In the genomic region with DNA sequence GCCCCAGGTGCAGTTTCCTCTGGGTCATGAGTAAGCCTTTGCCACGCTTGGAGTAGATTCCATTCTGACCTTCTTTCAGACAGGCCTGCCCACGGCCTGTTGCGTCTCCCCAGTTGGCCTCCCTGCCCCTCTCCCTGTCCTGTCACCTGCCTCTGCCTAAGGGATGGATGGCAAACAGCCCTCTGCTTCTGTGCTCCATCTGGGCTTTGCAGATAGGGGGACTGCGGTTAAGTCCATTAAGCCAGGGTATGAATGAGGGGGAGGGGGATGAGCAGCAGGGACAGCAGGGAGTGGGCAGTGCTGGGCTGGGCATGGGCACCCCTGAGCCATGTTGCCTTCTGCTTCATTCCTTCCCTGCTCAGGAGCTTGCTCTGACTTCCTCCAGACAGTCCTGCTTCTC, we compare ENCODE assay signal across 25 cellular contexts. TPM values are rescaled to one million over a fixed set of nuclear protein-coding genes. Genes with fewer than 3 reads are reported as not detected.
"Had no signal": no experiment of that assay in that cellular context is flagged by ENCODE, and none has a peak within 500 bp of the region (broad histone marks: within the 10 kb centered on the region; RNA-seq: fewer than 3 reads in every experiment).

No MANE protein-coding gene starts in this region.

- H2AFZ ChIP-seq: neural progenitor cell had no signal

- H3K4me3 ChIP-seq: breast epithelium, colonic mucosa, esophagus muscularis mucosa, gastroesophageal sphincter, heart right ventricle, neural progenitor cell, prostate gland, right atrium auricular region, stomach, suprapubic skin, tibial nerve had no signal

- H3K27me3 Mint-ChIP-seq: central memory CD8-positive, alpha-beta T cell; memory B cell; naive B cell; stimulated activated memory B cell treated with anti-CD40 and anti-IgM and Interleukin-4, amounts not matched to agents 10 μg/mL and 1 μg/mL and 100 μg/mL, for 72 hours had no signal

- H3K36me3 Mint-ChIP-seq: activated CD4-positive, alpha-beta memory T cell treated with anti-CD3 and anti-CD28 coated beads for 36 hours; activated naive CD8-positive, alpha-beta T cell treated with anti-CD3 and anti-CD28 coated beads, Interleukin-2, amount 10 ng/mL, durations not matched to agents 7 days and 5 days; memory B cell; naive B cell had no signal

- H3K4me1 ChIP-seq: breast epithelium, colonic mucosa, gastroesophageal sphincter, prostate gland, suprapubic skin had no signal

- H3K9ac ChIP-seq: neural progenitor cell had no signal

- H3K27me3 ChIP-seq: breast epithelium, colonic mucosa, esophagus muscularis mucosa, gastroesophageal sphincter, heart right ventricle, neural progenitor cell, right atrium auricular region, stomach, suprapubic skin, tibial nerve had no signal

- DNase-seq: activated CD4-positive, alpha-beta memory T cell treated with anti-CD3 and anti-CD28 coated beads for 36 hours; activated CD4-positive, alpha-beta T cell treated with anti-CD3 and anti-CD28 coated beads for 48 hours; activated naive CD4-positive, alpha-beta T cell treated with anti-CD3 and anti-CD28 coated beads for 36 hours; activated naive CD8-positive, alpha-beta T cell treated with anti-CD3 and anti-CD28 coated beads, Interleukin-2, amount 10 ng/mL, durations not matched to agents 7 days and 5 days; activated T-cell treated with anti-CD3 and anti-CD28 coated beads, Interleukin-2, amount 50 U/mL, for 48 hours; amniotic stem cell; colonic mucosa; heart right ventricle; left cardiac atrium; naive B cell; stimulated activated CD4-positive, alpha-beta T cell treated with anti-CD3 and anti-CD28 coated beads, Interleukin-12 subunit alpha, Interleukin-12 subunit beta, amount 100 ng/mL, for 4 hours; stomach; T1000 had no signal

- H3K9me3 Mint-ChIP-seq: activated CD4-positive, alpha-beta memory T cell treated with anti-CD3 and anti-CD28 coated beads for 36 hours; activated naive CD4-positive, alpha-beta T cell treated with anti-CD3 and anti-CD28 coated beads for 36 hours; activated naive CD8-positive, alpha-beta T cell treated with anti-CD3 and anti-CD28 coated beads, Interleukin-2, amount 10 ng/mL, durations not matched to agents 7 days and 5 days; central memory CD8-positive, alpha-beta T cell; memory B cell; naive B cell; neural progenitor cell; stimulated activated memory B cell treated with anti-CD40 and anti-IgM and Interleukin-4, amounts not matched to agents 10 μg/mL and 1 μg/mL and 100 μg/mL, for 72 hours; T-helper 1 cell treated with Interleukin-12 subunit alpha and Interleukin-12 subunit beta and Interleukin-4 antibody, amounts not matched to agents 30 μg/mL and 1 μg/mL, for 36 hours had no signal

- H3K9me3 ChIP-seq: breast epithelium, colonic mucosa, esophagus muscularis mucosa, gastroesophageal sphincter, heart right ventricle, prostate gland, right atrium auricular region, stomach, suprapubic skin, tibial nerve had no signal

- H3K36me3 ChIP-seq: breast epithelium, colonic mucosa, heart right ventricle, neural progenitor cell, prostate gland, right atrium auricular region had no signal

- ATAC-seq: gastroesophageal sphincter; heart right ventricle; left cardiac atrium; stimulated activated memory B cell treated with anti-CD40 and anti-IgM and Interleukin-4, amounts not matched to agents 10 μg/mL and 1 μg/mL and 100 μg/mL, for 72 hours had no signal

- H3K4me2 ChIP-seq: neural progenitor cell had no signal

- H3K27ac ChIP-seq: breast epithelium, colonic mucosa, esophagus muscularis mucosa, gastroesophageal sphincter, heart right ventricle, neural progenitor cell, prostate gland, right atrium auricular region, stomach, suprapubic skin, tibial nerve had no signal

- H3K4me3 Mint-ChIP-seq: activated CD4-positive, alpha-beta memory T cell treated with anti-CD3 and anti-CD28 coated beads for 36 hours; activated naive CD4-positive, alpha-beta T cell treated with anti-CD3 and anti-CD28 coated beads for 36 hours; activated naive CD8-positive, alpha-beta T cell treated with anti-CD3 and anti-CD28 coated beads, Interleukin-2, amount 10 ng/mL, durations not matched to agents 7 days and 5 days; central memory CD8-positive, alpha-beta T cell; memory B cell; naive B cell; neural progenitor cell; stimulated activated memory B cell treated with anti-CD40 and anti-IgM and Interleukin-4, amounts not matched to agents 10 μg/mL and 1 μg/mL and 100 μg/mL, for 72 hours; T-helper 1 cell treated with Interleukin-12 subunit alpha and Interleukin-12 subunit beta and Interleukin-4 antibody, amounts not matched to agents 30 μg/mL and 1 μg/mL, for 36 hours had no signal

- H3K27ac Mint-ChIP-seq: activated CD4-positive, alpha-beta memory T cell treated with anti-CD3 and anti-CD28 coated beads for 36 hours; activated naive CD4-positive, alpha-beta T cell treated with anti-CD3 and anti-CD28 coated beads for 36 hours; activated naive CD8-positive, alpha-beta T cell treated with anti-CD3 and anti-CD28 coated beads, Interleukin-2, amount 10 ng/mL, durations not matched to agents 7 days and 5 days; memory B cell; neural progenitor cell; stimulated activated memory B cell treated with anti-CD40 and anti-IgM and Interleukin-4, amounts not matched to agents 10 μg/mL and 1 μg/mL and 100 μg/mL, for 72 hours; T-helper 1 cell treated with Interleukin-12 subunit alpha and Interleukin-12 subunit beta and Interleukin-4 antibody, amounts not matched to agents 30 μg/mL and 1 μg/mL, for 36 hours had no signal

RNA-seq across cellular contexts. Expression of a gene that starts 37.6 kb away (rescaled TPM):
- total RNA-seq: activated CD4-positive, alpha-beta memory T cell treated with anti-CD3 and anti-CD28 coated beads for 36 hours; activated naive CD4-positive, alpha-beta T cell treated with anti-CD3 and anti-CD28 coated beads for 36 hours had no signal
